In genomic region chr6:121627761-121628160, GRCh38 we compare ENCODE assay signal across 2 cellular contexts.
TF ChIP-seq lines count a peak whose summit lies in the region.

No MANE protein-coding gene starts in this region.

TF ChIP-seq in A549, 52 proteins besides CTCF, POLR2A, EP300 and RAD21:
- TF ChIP-seq ZFP36 (IDR thresholded peaks at IDR 0.05; ENCODE audit: borderline replicate concordance, partially characterized antibody) (no peak), MAFK (IDR thresholded peaks at IDR 0.05; ENCODE audit: partially characterized antibody) (peak; percentile 14)

TF ChIP-seq in H1, 55 proteins besides CTCF, POLR2A, EP300 and RAD21:
- TF ChIP-seq ASH2L (IDR thresholded peaks at IDR 0.05; ENCODE audit: low read length), result no peak
- TF ChIP-seq RFX5 (IDR thresholded peaks at IDR 0.05; ENCODE audit: borderline replicate concordance, low read depth, low read length), result no peak
- TF ChIP-seq CHD2 (IDR thresholded peaks at IDR 0.05; ENCODE audit: low read length), result no peak
- TF ChIP-seq RNF2 (IDR thresholded peaks at IDR 0.05; ENCODE audit: borderline replicate concordance, low read depth, low read length, missing control alignments, poor library complexity, severe bottlenecking), result no peak
- TF ChIP-seq TCF12 (IDR thresholded peaks at IDR 0.05; ENCODE audit: low read depth, low read length), result no peak
- no peak for TF ChIP-seq SIN3A (conservative IDR thresholded peaks at IDR 0.05 in 1 of 2, IDR thresholded peaks at IDR 0.05 in 1 of 2; ENCODE audit: low read depth in 1 of 2, low read length in 2 of 2)
- TF ChIP-seq POLR2AphosphoS5 (IDR thresholded peaks at IDR 0.05; ENCODE audit: low read depth, low read length), result no peak
- no peak for TF ChIP-seq CTBP2 (IDR thresholded peaks at IDR 0.05; ENCODE audit: borderline replicate concordance, insufficient read depth, insufficient read length, low read length)
- TF ChIP-seq ZNF274 (IDR thresholded peaks at IDR 0.05; ENCODE audit: borderline replicate concordance, extremely low read depth, low read length), result no peak
- no peak for TF ChIP-seq CHD1 (IDR thresholded peaks at IDR 0.05; ENCODE audit: low read depth, low read length)
